1 cellular context compared by ENCODE assay signal in genomic region chr15:43977072-43977884, GRCh38.
TF ChIP-seq lines count a peak whose summit lies in the region.

No MANE protein-coding gene starts in this region.

TF ChIP-seq in GM12878, 131 proteins besides CTCF, POLR2A, EP300 and RAD21 (continued from another document and continues in another):
- peak; percentile 63 for TF ChIP-seq FOXM1 (IDR thresholded peaks at IDR 0.05; ENCODE audit: low read depth, low read length)
- no peak for TF ChIP-seq SIX5 (IDR thresholded peaks at IDR 0.05; ENCODE audit: low read depth, low read length, severe bottlenecking)
- TF ChIP-seq ZNF24 (IDR thresholded peaks at IDR 0.05), result no peak
- peak; percentile 99 for TF ChIP-seq TCF7 (IDR thresholded peaks at IDR 0.05; ENCODE audit: borderline replicate concordance)
- no peak for TF ChIP-seq GABPA (IDR thresholded peaks at IDR 0.05; ENCODE audit: low read depth)
- no peak for TF ChIP-seq NBN (IDR thresholded peaks at IDR 0.05)
- no peak for TF ChIP-seq BACH1 (IDR thresholded peaks at IDR 0.05; ENCODE audit: borderline replicate concordance)
- no peak for TF ChIP-seq HDGF (IDR thresholded peaks at IDR 0.05)
- TF ChIP-seq ZNF207 (IDR thresholded peaks at IDR 0.05; ENCODE audit: borderline replicate concordance), result no peak
- TF ChIP-seq ZNF592 (IDR thresholded peaks at IDR 0.05), result no peak
- no peak for TF ChIP-seq TCF3 (IDR thresholded peaks at IDR 0.05; ENCODE audit: borderline replicate concordance, insufficient read depth, low read depth, low read length)
- no peak for TF ChIP-seq KAT2A (conservative IDR thresholded peaks at IDR 0.05; ENCODE audit: control insufficient read depth, low read depth, low read length)
- no peak for TF ChIP-seq NKRF (conservative IDR thresholded peaks at IDR 0.05)
- no peak; the same call in 1 of the 2 replicates for TF ChIP-seq MTA3 (IDR thresholded peaks at IDR 0.05; ENCODE audit: borderline replicate concordance, low read length)
- no peak for TF ChIP-seq SIN3A (IDR thresholded peaks at IDR 0.05; ENCODE audit: low read depth, low read length)
- TF ChIP-seq MEF2A (IDR thresholded peaks at IDR 0.05; ENCODE audit: insufficient read depth, low read depth, low read length), result no peak
- no peak for TF ChIP-seq BMI1 (IDR thresholded peaks at IDR 0.05; ENCODE audit: borderline replicate concordance)
- no peak for TF ChIP-seq MYC (IDR thresholded peaks at IDR 0.05; ENCODE audit: insufficient read depth, insufficient read length, insufficient replicate concordance, low read length, severe bottlenecking)
- peak; percentile 53 for TF ChIP-seq TCF12 (IDR thresholded peaks at IDR 0.05; ENCODE audit: low read depth, low read length)
- no peak for TF ChIP-seq CREB1 (IDR thresholded peaks at IDR 0.05; ENCODE audit: low read depth)
- TF ChIP-seq PBX3 (IDR thresholded peaks at IDR 0.05; ENCODE audit: insufficient replicate concordance, low read depth, low read length), result no peak
- no peak for TF ChIP-seq ZBTB33 (IDR thresholded peaks at IDR 0.05)
- no peak for TF ChIP-seq ZNF622 (IDR thresholded peaks at IDR 0.05)
- TF ChIP-seq NR2C1 (IDR thresholded peaks at IDR 0.05), result no peak
- 0 out of 3 replicates have a peak, but pooled peaks of 1 of the 2 experiments have one; percentile 34 for TF ChIP-seq EGR1 (IDR thresholded peaks at IDR 0.05; ENCODE audit: borderline replicate concordance in 1 of 2, low read depth in 2 of 2, low read length in 2 of 2)
- TF ChIP-seq TBL1XR1 (IDR thresholded peaks at IDR 0.05; ENCODE audit: low read depth, low read length), result no peak
- TF ChIP-seq ZNF217 (IDR thresholded peaks at IDR 0.05), result no peak
- no peak for TF ChIP-seq MAX (IDR thresholded peaks at IDR 0.05; ENCODE audit: low read depth, low read length)
- peak; percentile 71; the same call in 1 of the 2 replicates for TF ChIP-seq BCL11A (IDR thresholded peaks at IDR 0.05; ENCODE audit: low read depth, low read length)
- TF ChIP-seq ZBTB11 (CRISPR knock-in tag; IDR thresholded peaks at IDR 0.05), result no peak
- peak; percentile 67 for TF ChIP-seq IKZF1 (conservative IDR thresholded peaks at IDR 0.05)
- no peak for TF ChIP-seq SMARCA5 (IDR thresholded peaks at IDR 0.05)
- no peak for TF ChIP-seq RFX5 (IDR thresholded peaks at IDR 0.05; ENCODE audit: low read depth, low read length)
- TF ChIP-seq DPF2 (IDR thresholded peaks at IDR 0.05), result peak; percentile 56
- no peak for TF ChIP-seq CHD4 (IDR thresholded peaks at IDR 0.05)
- no peak for TF ChIP-seq BCL3 (IDR thresholded peaks at IDR 0.05; ENCODE audit: borderline replicate concordance, insufficient read depth, low read depth, low read length, poor library complexity, severe bottlenecking)
- peak; percentile 27 for TF ChIP-seq MEF2B (IDR thresholded peaks at IDR 0.05; ENCODE audit: partially characterized antibody, poor library complexity, severe bottlenecking)
- peak; percentile 59 for TF ChIP-seq SP1 (IDR thresholded peaks at IDR 0.05; ENCODE audit: low read depth, low read length)
- peak; percentile 98 for TF ChIP-seq RUNX3 (IDR thresholded peaks at IDR 0.05; ENCODE audit: low read length)
- TF ChIP-seq CREM (IDR thresholded peaks at IDR 0.05; ENCODE audit: low read depth), result peak; percentile 20; the same call in 1 of the 2 replicates
- TF ChIP-seq POU2F2 (IDR thresholded peaks at IDR 0.05; ENCODE audit: borderline replicate concordance, low read depth, low read length), result no peak
- TF ChIP-seq WRNIP1 (IDR thresholded peaks at IDR 0.05; ENCODE audit: borderline replicate concordance, low read depth, low read length), result no peak
- TF ChIP-seq NFYA (IDR thresholded peaks at IDR 0.05; ENCODE audit: borderline replicate concordance, low read depth, low read length), result no peak
- TF ChIP-seq POLR2AphosphoS5 (IDR thresholded peaks at IDR 0.05; ENCODE audit: low read length), result no peak
- TF ChIP-seq IRF4 (IDR thresholded peaks at IDR 0.05; ENCODE audit: low read depth, low read length), result no peak
- no peak for TF ChIP-seq USF2 (IDR thresholded peaks at IDR 0.05; ENCODE audit: borderline replicate concordance, low read depth, low read length)
- 0 out of 2 replicates have a peak, but pooled peaks have one; percentile 18 for TF ChIP-seq RELB (IDR thresholded peaks at IDR 0.05; ENCODE audit: low read depth)
- no peak for TF ChIP-seq SMAD5 (IDR thresholded peaks at IDR 0.05; ENCODE audit: low read depth)
- TF ChIP-seq USF1 (IDR thresholded peaks at IDR 0.05; ENCODE audit: borderline replicate concordance, extremely low read length, insufficient read depth, low read depth, low read length), result no peak
- peak; percentile 83; the same call in 1 of the 2 replicates for TF ChIP-seq CBFB (IDR thresholded peaks at IDR 0.05; ENCODE audit: low read depth)
- TF ChIP-seq JUNB (IDR thresholded peaks at IDR 0.05), result no peak
- no peak for TF ChIP-seq SMC3 (IDR thresholded peaks at IDR 0.05; ENCODE audit: borderline replicate concordance, low read length)
